1 cellular context compared by ENCODE assay signal in genomic region chr13:20190481-20191310, GRCh38.
TF ChIP-seq lines count a peak whose summit lies in the region.

No MANE protein-coding gene starts in this region.

TF ChIP-seq in HCT116, 20 proteins besides CTCF, POLR2A, EP300 and RAD21 (continued from another document):
- TF ChIP-seq POLR2AphosphoS5 (IDR thresholded peaks at IDR 0.05; ENCODE audit: low read depth, low read length) (no peak), ATF3 (IDR thresholded peaks at IDR 0.05) (no peak), ELF1 (IDR thresholded peaks at IDR 0.05; ENCODE audit: borderline replicate concordance, low read depth) (no peak), JUND (IDR thresholded peaks at IDR 0.05) (peak; percentile 49), ZFX (IDR thresholded peaks at IDR 0.05) (no peak), SRF (IDR thresholded peaks at IDR 0.05; ENCODE audit: low read depth) (no peak)
